8 cellular contexts compared by ENCODE assay signal in genomic region chr17:27601069-27601974, GRCh38. TPM values are rescaled to one million over a fixed set of nuclear protein-coding genes. Genes with fewer than 3 reads are reported as not detected.
DNase-seq lines count a peak whose midpoint lies in the region; ATAC-seq and TF ChIP-seq lines count a peak whose summit lies in the region.

No MANE protein-coding gene starts in this region.

- H3K4me1 ChIP-seq in adrenal gland (replicated peaks in 1 of 2) (peaks cover 0 to 11% of the 10 kb centered on the region in 2 donors), heart left ventricle (peaks cover 0 to 24% (median 7%) of the 10 kb centered on the region in 12 donors), psoas muscle (no peaks in the 10 kb centered on the region)

- TF ChIP-seq POLR2A in adrenal gland (IDR thresholded peaks at IDR 0.05) (no peak), heart left ventricle (IDR thresholded peaks at IDR 0.05) (no peak)

- H3K9me3 ChIP-seq in adrenal gland (replicated peaks in 1 of 3) (no peaks in the 10 kb centered on the region), heart left ventricle (no peaks in the 10 kb centered on the region), psoas muscle (no peaks in the 10 kb centered on the region)

- intact Hi-C loops in adrenal gland (cut with DNase I): loop anchor here (5.0 to 10.0 kb wide), 3 partner anchors 244 to 367 kb away; no protein-coding TSS in a partner anchor
- intact Hi-C loops in heart left ventricle (cut with DNase I): loop anchor here (1.0 to 10.0 kb wide), 19 partner anchors 41 to 365 kb away; partner anchors contain the start of gene KSR1 (in 4 of the 10)
- intact Hi-C loops in psoas muscle (cut with DNase I): loop anchor here (2.0 to 5.0 kb wide), 4 partner anchors 35 to 365 kb away; no protein-coding TSS in a partner anchor

- no peak overlapping the region for H3K4me3 ChIP-seq in adrenal gland
- no peak overlapping the region for H3K4me3 ChIP-seq in heart left ventricle
- H3K4me3 ChIP-seq in psoas muscle: no peak overlapping the region

- H3K36me3 ChIP-seq in adrenal gland (replicated peaks in 1 of 2): peaks cover 0 to 28% of the 10 kb centered on the region in 2 donors
- H3K36me3 ChIP-seq in heart left ventricle: peaks cover 0 to 57% (median 33%) of the 10 kb centered on the region in 9 donors
- peaks cover 0 to 91% of the 10 kb centered on the region in 2 donors for H3K36me3 ChIP-seq in psoas muscle (ENCODE audit: insufficient read depth in 1 of 2, low read depth in 1 of 2)

- TF ChIP-seq CTCF in adrenal gland (IDR thresholded peaks at IDR 0.05) (peak; percentile 91 to 94 (median 93)), heart left ventricle (IDR thresholded peaks at IDR 0.05) (peak; percentile 91 to 96 (median 94)), psoas muscle (IDR thresholded peaks at IDR 0.05) (peak; percentile 96)

- 59 to 67% (median 63%) methylated on average over 10 to 11 of the region's 11 CpGs for WGBS in adrenal gland, 4 donors
- 64 to 68% (median 65%) methylated on average over 11 of the region's 11 CpGs for WGBS in heart left ventricle, 4 donors
- 63 to 69% (median 67%) methylated on average over 11 of the region's 11 CpGs for WGBS in psoas muscle, 3 donors

- peak in 3 of 4 donors; percentile 54 to 57 (median 55) for ATAC-seq in heart left ventricle
- ATAC-seq in psoas muscle: peak; percentile 59 to 76 (median 60)
- no peak for ATAC-seq in HG03039 (IDR thresholded peaks at IDR 0.05; ENCODE audit: unreplicated experiment)
- no peak for ATAC-seq in GM21619 (IDR thresholded peaks at IDR 0.05; ENCODE audit: unreplicated experiment)

- H3K27ac ChIP-seq in adrenal gland (peak overlapping the region in 2 of 5 donors; percentile 6 to 13), heart left ventricle (no peak overlapping the region), psoas muscle (peak overlapping the region; percentile 7)

- DNase-seq in GF-D8 (lab: John Stamatoyannopoulos, UW) (peak; percentile 15), NCI-H1048 (lab: John Stamatoyannopoulos, UW) (peak; percentile 21), T-helper 1 cell (peak; percentile 57 to 80 (median 60)), adrenal gland (peak; percentile 71 to 93 (median 84)), heart left ventricle (peak; percentile 72 to 82 (median 79)), psoas muscle (peak; percentile 66 to 81)

- no peaks in the 10 kb centered on the region for H3K27me3 ChIP-seq in adrenal gland
- no peaks in the 10 kb centered on the region for H3K27me3 ChIP-seq in heart left ventricle
- no peaks in the 10 kb centered on the region for H3K27me3 ChIP-seq in psoas muscle (ENCODE audit: insufficient read depth in 3 of 3, low read length in 2 of 3)

RNA-seq across cellular contexts. Expression of gene LGALS9, which starts 29.7 kb away (rescaled TPM):
- total RNA-seq in adrenal gland (10 to 100 TPM; 22.0 to 87.7 (median 50.8) TPM), heart left ventricle (100 to 1,000 TPM in 1 of 9 donors, 10 to 100 TPM in 7, 1 to 10 TPM in 1; 7.9 to 173 (median 22.1) TPM), psoas muscle (10 to 100 TPM in 3 of 4 donors, 1 to 10 TPM in 1; 9.6 to 11.7 (median 11.1) TPM)
- polyA plus RNA-seq in adrenal gland (10 to 100 TPM; 33.8 to 74.3 (median 39.0) TPM), heart left ventricle (10 to 100 TPM; 12.3 to 25.3 TPM), psoas muscle (10 to 100 TPM in 1 of 3 donors, 1 to 10 TPM in 2; 4.3 to 10.3 (median 7.9) TPM)

Comparison
In these comparisons a context has a peak if more than half of its experiments do, and no peak if none do; other contexts are left out.
1. DNase-seq: peak in every context shown above with its lines; median percentile 84 in adrenal gland; 79 in heart left ventricle; 74 in psoas muscle; 60 in T-helper 1 cell; 21 in NCI-H1048; 15 in GF-D8.
2. ATAC-seq: peak in heart left ventricle (3 of 4) and psoas muscle (4 of 4); none in HG03039 (single experiment) and GM21619 (single experiment).
3. Peak in every context shown above with its lines, with median percentiles within 50 percentile points of each other: CTCF ChIP-seq.